1 cellular context compared by ENCODE assay signal in the genomic region with DNA sequence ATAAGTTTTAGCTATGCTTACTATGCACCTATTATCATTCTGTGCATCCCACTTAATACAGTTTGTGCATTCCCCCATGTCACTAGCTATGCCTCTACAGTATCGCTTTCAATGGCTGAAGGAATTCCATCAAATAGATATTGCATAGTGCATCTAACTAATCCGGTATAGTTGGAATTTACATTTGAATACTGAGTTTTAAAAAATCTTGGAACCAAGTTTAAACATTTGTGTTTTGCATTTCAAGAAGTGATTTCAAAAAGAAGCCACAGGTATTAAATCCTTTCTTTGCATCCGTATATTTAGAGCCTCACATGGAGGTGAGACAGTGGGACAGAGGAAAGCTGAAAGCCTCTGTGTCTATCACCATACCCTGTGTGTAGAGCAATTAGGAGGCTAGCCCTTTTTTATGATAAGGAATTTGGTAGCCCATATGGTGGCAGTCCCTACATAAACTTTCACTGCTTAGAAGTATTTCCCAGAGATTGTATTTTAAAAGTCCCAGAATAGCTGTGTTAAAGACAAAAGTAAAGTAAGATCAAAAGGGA.
TF ChIP-seq lines count a peak whose summit lies in the region.

No MANE protein-coding gene starts in this region.

TF ChIP-seq in GM23338, 12 proteins besides CTCF, POLR2A, EP300 and RAD21:
- no peak for TF ChIP-seq ZNF462 (CRISPR knock-in tag; IDR thresholded peaks at IDR 0.05)
- no peak for TF ChIP-seq REST (IDR thresholded peaks at IDR 0.05; ENCODE audit: unreplicated experiment)
- TF ChIP-seq EZH2 (IDR thresholded peaks at IDR 0.05; ENCODE audit: low read depth, unreplicated experiment): no peak
- TF ChIP-seq EZH2phosphoT487 (IDR thresholded peaks at IDR 0.05; ENCODE audit: unreplicated experiment): no peak
- TF ChIP-seq CREB1 (CRISPR knock-in tag; IDR thresholded peaks at IDR 0.05; ENCODE audit: low read depth): no peak
- TF ChIP-seq, protein P1, sequence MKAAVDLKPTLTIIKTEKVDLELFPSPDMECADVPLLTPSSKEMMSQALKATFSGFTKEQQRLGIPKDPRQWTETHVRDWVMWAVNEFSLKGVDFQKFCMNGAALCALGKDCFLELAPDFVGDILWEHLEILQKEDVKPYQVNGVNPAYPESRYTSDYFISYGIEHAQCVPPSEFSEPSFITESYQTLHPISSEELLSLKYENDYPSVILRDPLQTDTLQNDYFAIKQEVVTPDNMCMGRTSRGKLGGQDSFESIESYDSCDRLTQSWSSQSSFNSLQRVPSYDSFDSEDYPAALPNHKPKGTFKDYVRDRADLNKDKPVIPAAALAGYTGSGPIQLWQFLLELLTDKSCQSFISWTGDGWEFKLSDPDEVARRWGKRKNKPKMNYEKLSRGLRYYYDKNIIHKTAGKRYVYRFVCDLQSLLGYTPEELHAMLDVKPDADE (IDR thresholded peaks at IDR 0.05): no peak
- no peak for TF ChIP-seq JUNB (IDR thresholded peaks at IDR 0.05; ENCODE audit: unreplicated experiment)
